ENCODE assay signal across 8 cellular contexts in the genomic region with DNA sequence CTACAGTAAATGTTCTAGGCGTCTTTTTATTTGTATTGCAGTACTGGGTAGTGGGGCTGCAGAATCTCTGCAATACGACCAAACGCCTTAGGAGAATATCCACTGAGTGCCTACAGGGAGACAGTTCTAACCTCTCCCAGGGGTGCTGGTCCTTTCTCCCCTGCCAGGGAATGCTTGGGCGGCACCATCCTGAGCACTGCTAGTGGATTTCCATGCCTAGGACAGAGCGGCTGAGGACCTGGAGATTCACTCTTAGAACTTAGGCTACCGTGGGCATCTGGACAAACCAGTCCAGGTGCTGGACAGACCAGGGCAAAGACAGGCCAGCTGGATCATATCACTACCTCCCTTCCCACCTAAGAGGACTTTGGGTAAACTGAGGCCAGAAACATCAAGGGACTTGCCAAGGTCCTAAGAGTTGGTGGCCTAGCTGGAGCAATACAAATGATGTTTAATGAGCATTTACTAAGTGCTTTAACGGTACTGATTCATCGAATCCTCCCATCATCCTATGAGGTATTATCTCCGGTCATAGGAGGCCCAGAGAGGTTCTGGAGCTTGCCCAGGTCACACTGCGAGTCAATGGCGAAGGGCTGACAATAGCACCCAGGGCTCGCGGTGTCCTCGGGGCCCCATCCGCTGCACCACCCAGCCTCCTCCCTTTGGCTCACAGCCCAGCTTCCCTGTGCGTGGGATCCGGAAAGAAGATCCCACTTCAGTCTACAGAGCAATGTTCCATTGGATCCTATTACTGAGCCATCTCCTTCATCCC. TPM values are rescaled to one million over a fixed set of nuclear protein-coding genes. Genes with fewer than 3 reads are reported as not detected.
DNase-seq lines count a peak whose midpoint lies in the region; ATAC-seq and TF ChIP-seq lines count a peak whose summit lies in the region.

No MANE protein-coding gene starts in this region.

- no peaks in the 10 kb centered on the region for H3K27me3 Mint-ChIP-seq in natural killer cell (ENCODE audit: low read depth in 2 of 2)

- H3K36me3 Mint-ChIP-seq in natural killer cell = no peaks in the 10 kb centered on the region

- peaks cover 6 to 12% of the 10 kb centered on the region in 2 experiments; a peak in 1 of 4 replicates for H3K9me3 ChIP-seq in HCT116 (ENCODE audit: control insufficient read depth in 1 of 2, insufficient read depth in 1 of 2, low read depth in 1 of 2, low read length in 2 of 2)

- intact Hi-C loops in HCT116 (cut with micrococcal nuclease) (no loop called here), natural killer cell (cut with micrococcal nuclease) (no loop called here)

- TF ChIP-seq RAD21 in HCT116 (IDR thresholded peaks at IDR 0.05; ENCODE audit: low read depth) = no peak

- peak overlapping the region; percentile 63 for H3K9ac ChIP-seq in HCT116 (ENCODE audit: low read length)

- peak overlapping the region in 1 of 2 donors; percentile 74 for H3K27ac Mint-ChIP-seq in natural killer cell

- peak; percentile 12 for ATAC-seq in HCT116
- peak; percentile 26 for ATAC-seq in SK-N-SH treated with all-trans-retinoic acid at 6 μM for 48 hours
- ATAC-seq in esophagus mucosa = peak; percentile 27
- ATAC-seq in natural killer cell = no peak
- ATAC-seq in GM21381 (IDR thresholded peaks at IDR 0.05; ENCODE audit: unreplicated experiment) = no peak
- no peak for ATAC-seq in GM21825 (IDR thresholded peaks at IDR 0.05; ENCODE audit: unreplicated experiment)

- CTCF ChIA-PET in HCT116 (lab: Charles Lee) = interaction anchor here (1.1 kb wide), 1 partner anchor 39 kb away, joined by 4 read pairs; a partner anchor contains a TSS

- peak overlapping the region; percentile 69 to 74 for H3K4me3 ChIP-seq in HCT116 (replicated peaks in 1 of 2; ENCODE audit: low read depth in 1 of 2, low read length in 2 of 2)

- H3K9me2 ChIP-seq in HCT116 (ENCODE audit: insufficient read depth) = no peaks in the 10 kb centered on the region

- no peaks in the 10 kb centered on the region for H4K20me1 ChIP-seq in HCT116 (ENCODE audit: insufficient read depth)

- RAD21 ChIA-PET in HCT116 (lab: Charles Lee; ENCODE audit: low non-redundant PET in 1 of 2, low total read pairs in 2 of 2, uncharacterized antibody in 2 of 2, unreplicated experiment in 2 of 2) = no interaction called here

- H2AFZ ChIP-seq in HCT116 (ENCODE audit: low read depth, low read length, poor library complexity, severe bottlenecking) = no peak overlapping the region

- H3K4me2 ChIP-seq in HCT116 (ENCODE audit: low read length) = peak overlapping the region; percentile 99

- peaks cover 6% of the 10 kb centered on the region; the same call in 1 of the 2 replicates for H3K79me2 ChIP-seq in HCT116 (ENCODE audit: insufficient read depth, low read length)

- H3K9me3 Mint-ChIP-seq in natural killer cell = no peaks in the 10 kb centered on the region

- no peak for TF ChIP-seq POLR2A in HCT116 (IDR thresholded peaks at IDR 0.05; ENCODE audit: borderline replicate concordance, extremely low read depth, insufficient read depth, insufficient read length)

- POLR2A ChIA-PET in HCT116 (lab: Charles Lee) = no interaction called here

- peak; percentile 34 for DNase-seq in CD1c-positive myeloid dendritic cell (ENCODE audit: extremely low spot score)
- DNase-seq in HCT116 (ENCODE audit: low read depth, low spot score) = no peak
- no peak for DNase-seq in natural killer cell
- DNase-seq in NCI-H1105 (lab: John Stamatoyannopoulos, UW) = no peak

- peak overlapping the region; percentile 93 for H3K27ac ChIP-seq in HCT116 (ENCODE audit: low read depth, low read length)

- peaks cover 0 to 11% of the 10 kb centered on the region in 2 donors for H3K4me1 Mint-ChIP-seq in natural killer cell

- TF ChIP-seq CTCF in HCT116 (IDR thresholded peaks at IDR 0.05 in 2 of 3, conservative IDR thresholded peaks at IDR 0.05 in 1 of 3; ENCODE audit: borderline replicate concordance in 1 of 3, insufficient read depth in 1 of 3, low read depth in 2 of 3, low read length in 2 of 3) (no peak), natural killer cell (IDR thresholded peaks at IDR 0.05) (no peak)

- peaks cover 0 to 17% of the 10 kb centered on the region in 2 experiments; a peak in 2 of 4 replicates for H3K36me3 ChIP-seq in HCT116 (ENCODE audit: control insufficient read depth in 1 of 2, insufficient read depth in 2 of 2, low read length in 2 of 2)

- H3K4me3 Mint-ChIP-seq in natural killer cell = peak overlapping the region; percentile 83

- peaks cover 4 to 14% of the 10 kb centered on the region in 2 experiments; a peak in 2 of 4 replicates for H3K4me1 ChIP-seq in HCT116 (ENCODE audit: control insufficient read depth in 1 of 2, insufficient read depth in 2 of 2, low read length in 2 of 2)

- H3K27me3 ChIP-seq in HCT116 (ENCODE audit: insufficient read depth, low read length) = no peaks in the 10 kb centered on the region

- BruUV-seq in HCT116 (replicated peaks; lab: Mats Ljungman, UMichigan) = TSS peak; percentile 61

TF ChIP-seq in HCT116, 20 proteins besides CTCF, POLR2A, EP300 and RAD21:
- TF ChIP-seq JUND (IDR thresholded peaks at IDR 0.05) = no peak
- TF ChIP-seq SP1 (IDR thresholded peaks at IDR 0.05; ENCODE audit: low read depth) = no peak

TF ChIP-seq in SK-N-SH treated with all-trans-retinoic acid at 6 μM for 48 hours, 23 proteins besides CTCF, POLR2A, EP300 and RAD21:
- TF ChIP-seq SNAI2 (CRISPR knock-in tag; IDR thresholded peaks at IDR 0.05) (no peak), BACH2 (CRISPR knock-in tag; IDR thresholded peaks at IDR 0.05; ENCODE audit: borderline replicate concordance) (no peak), ZC3H10 (CRISPR knock-in tag; IDR thresholded peaks at IDR 0.05) (no peak), PPARA (CRISPR knock-in tag; IDR thresholded peaks at IDR 0.05; ENCODE audit: borderline replicate concordance) (no peak)

RNA-seq across cellular contexts. Expression of a gene that starts 0.8 kb away (rescaled TPM):
- total RNA-seq in HCT116 (2021; ENCODE audit: unreplicated experiment) (30.3 TPM), esophagus mucosa (7.9 TPM), natural killer cell (1 to 10 TPM; 2.1 to 3.0 (median 2.8) TPM)
- 26.1 and 29.1 TPM in 2 replicates for polyA plus RNA-seq in HCT116 (2012)

RNA-seq across cellular contexts. Expression of a gene that starts 39.6 kb away (rescaled TPM):
- total RNA-seq in HCT116 (2021; ENCODE audit: unreplicated experiment) (39.7 TPM), esophagus mucosa (21.6 TPM), natural killer cell (10 to 100 TPM; 56.4 to 67.6 (median 64.9) TPM)
- polyA plus RNA-seq in HCT116 (2012) = 26.3 and 26.9 TPM in 2 replicates

RNA-seq across cellular contexts. Expression of a gene that starts 53.3 kb away (rescaled TPM):
- total RNA-seq in HCT116 (2021; ENCODE audit: unreplicated experiment) (6.8 TPM), esophagus mucosa (23.4 TPM), natural killer cell (10 to 100 TPM; 13.2 to 35.2 (median 21.6) TPM)
- polyA plus RNA-seq in HCT116 (2012) = 6.0 TPM in 2 replicates

Comparison
In these comparisons a context has a peak if more than half of its experiments do, and no peak if none do; other contexts are left out.
1. ATAC-seq: peak in HCT116 (single experiment), SK-N-SH treated with all-trans-retinoic acid at 6 μM for 48 hours (single experiment) and esophagus mucosa (single experiment); none in natural killer cell (0 of 3), GM21381 (single experiment) and GM21825 (single experiment).